1 cellular context compared by ENCODE assay signal in genomic region chr12:75705749-75706719, GRCh38.
TF ChIP-seq lines count a peak whose summit lies in the region.

No MANE protein-coding gene starts in this region.

TF ChIP-seq in HCT116, 20 proteins besides CTCF, POLR2A, EP300 and RAD21 (continued from another document):
- 0 out of 2 replicates have a peak, but pooled peaks have one; percentile 18 for TF ChIP-seq JUND (IDR thresholded peaks at IDR 0.05)
- peak; percentile 43; the same call in 1 of the 2 replicates for TF ChIP-seq POLR2AphosphoS5 (IDR thresholded peaks at IDR 0.05; ENCODE audit: low read depth, low read length)
